Comparison of ENCODE assay signal across 27 cellular contexts in genomic region chr6:11752350-11752749, GRCh38. TPM values are rescaled to one million over a fixed set of nuclear protein-coding genes. Genes with fewer than 3 reads are reported as not detected.
"Had no signal": no experiment of that assay in that cellular context is flagged by ENCODE, and none has a peak within 500 bp of the region (broad histone marks: within the 10 kb centered on the region; RNA-seq: fewer than 3 reads in every experiment).

No MANE protein-coding gene starts in this region.

- DNase-seq: activated CD4-positive, alpha-beta memory T cell treated with anti-CD3 and anti-CD28 coated beads for 36 hours; activated CD4-positive, alpha-beta T cell treated with anti-CD3 and anti-CD28 coated beads, Interleukin-2, amount 10 ng/mL, durations not matched to agents 7 days and 5 days; activated CD4-positive, CD25-positive, alpha-beta regulatory T cell; activated CD8-positive, alpha-beta memory T cell treated with anti-CD3 and anti-CD28 coated beads for 24 hours; activated gamma-delta T cell; activated naive CD4-positive, alpha-beta T cell treated with anti-CD3 and anti-CD28 coated beads for 36 hours; activated T-cell treated with anti-CD3 and anti-CD28 coated beads for 4 hours; activated T-cell treated with anti-CD3 and anti-CD28 coated beads, Interleukin-2, amount 50 U/mL, for 48 hours; amygdala; Kasumi-1; NCI-H146; NCI-H1930; NCI-H2171 treated with DMSO at 0.1 percent for 48 hours; NCI-H226; NCI-H526 treated with DMSO at 0.1 percent for 48 hours; NCI-H82; Right ventricle myocardium superior; SJCRH30; SK-N-SH; T-helper 1 cell had no signal

- H3K27me3 ChIP-seq: cardiac muscle cell, SJCRH30 had no signal

- H3K9ac ChIP-seq: SK-N-SH had no signal

- H3K4me1 Mint-ChIP-seq: brain had no signal

- H3K4me3 ChIP-seq: cardiac muscle cell, SJCRH30 had no signal

- H3K36me3 Mint-ChIP-seq: activated CD4-positive, alpha-beta memory T cell treated with anti-CD3 and anti-CD28 coated beads for 36 hours; brain had no signal

- H3K36me3 ChIP-seq: cardiac muscle cell, SJCRH30 had no signal

- H3K9me3 ChIP-seq: SJCRH30, SK-N-SH had no signal

- ATAC-seq: activated T-helper 17 cell treated with anti-CD3 and anti-CD28 coated beads, Interleukin-2, amount 50 U/mL, for 72 hours had no signal

- H3K4me1 ChIP-seq: SJCRH30 had no signal

- H3K27ac ChIP-seq: cardiac muscle cell, RWPE1, SJCRH30, VCaP had no signal

- H3K4me2 ChIP-seq: SK-N-SH had no signal

- H3K27ac Mint-ChIP-seq: activated CD4-positive, alpha-beta memory T cell treated with anti-CD3 and anti-CD28 coated beads for 36 hours; activated CD4-positive, alpha-beta T cell treated with anti-CD3 and anti-CD28 coated beads, Interleukin-2, amount 10 ng/mL, durations not matched to agents 7 days and 5 days; activated naive CD4-positive, alpha-beta T cell treated with anti-CD3 and anti-CD28 coated beads for 36 hours; activated naive CD8-positive, alpha-beta T cell; activated T-helper 17 cell treated with anti-CD3 and anti-CD28 coated beads, Interleukin-2, amount 50 U/mL, for 72 hours; brain had no signal

- H3K27me3 Mint-ChIP-seq: activated CD4-positive, alpha-beta T cell treated with anti-CD3 and anti-CD28 coated beads, Interleukin-2, amount 10 ng/mL, durations not matched to agents 7 days and 5 days; activated naive CD8-positive, alpha-beta T cell; activated T-helper 17 cell treated with anti-CD3 and anti-CD28 coated beads, Interleukin-2, amount 50 U/mL, for 72 hours had no signal

- H3K4me3 Mint-ChIP-seq: activated CD4-positive, alpha-beta memory T cell treated with anti-CD3 and anti-CD28 coated beads for 36 hours; activated CD4-positive, alpha-beta T cell treated with anti-CD3 and anti-CD28 coated beads, Interleukin-2, amount 10 ng/mL, durations not matched to agents 7 days and 5 days; activated naive CD4-positive, alpha-beta T cell treated with anti-CD3 and anti-CD28 coated beads for 36 hours; activated naive CD8-positive, alpha-beta T cell; activated T-helper 17 cell treated with anti-CD3 and anti-CD28 coated beads, Interleukin-2, amount 50 U/mL, for 72 hours; brain had no signal

RNA-seq across cellular contexts. Expression of gene ADTRP, which starts 26.3 kb away (rescaled TPM):
- total RNA-seq: cardiac muscle cell, OCI-LY7, Right ventricle myocardium superior, SJCRH30 had no signal
- polyA plus RNA-seq: cardiac muscle cell had no signal
